ENCODE assay signal across 20 cellular contexts in genomic region chr13:32060319-32060924, GRCh38. TPM values are rescaled to one million over a fixed set of nuclear protein-coding genes. Genes with fewer than 3 reads are reported as not detected.
DNase-seq lines count a peak whose midpoint lies in the region; ATAC-seq, FAIRE-seq and TF ChIP-seq lines count a peak whose summit lies in the region.
"Had no signal": no experiment of that assay in that cellular context is flagged by ENCODE, and none has a peak within 500 bp of the region (broad histone marks: within the 10 kb centered on the region; RNA-seq: fewer than 3 reads in every experiment).

No MANE protein-coding gene starts in this region.

- H4K20me1 ChIP-seq in HepG2 (ENCODE audit: insufficient read depth, low read length) (no peaks in the 10 kb centered on the region), fibroblast of lung (ENCODE audit: control insufficient read depth, extremely low read depth, insufficient read depth, low read length) (no peaks in the 10 kb centered on the region)

- H3K4me2 ChIP-seq in HepG2 (ENCODE audit: low read depth, low read length) (peak overlapping the region; percentile 59), fibroblast of lung (ENCODE audit: extremely low read depth, insufficient read depth, low read length) (no peak overlapping the region)

- POLR2A ChIA-PET in HepG2 (lab: Yijun Ruan, JAX), result interaction anchor here (1.0 to 1.6 kb wide), 5 partner anchors 12 to 26 kb away, joined by 4 to 6 read pairs (median 4); no protein-coding TSS in a partner anchor
- POLR2A ChIA-PET in activated CD4-positive, alpha-beta T cell treated with anti-CD3 and anti-CD28 coated beads, Interleukin-2, amount 10 ng/mL, durations not matched to agents 7 days and 5 days (lab: Charles Lee), result no interaction called here

- peak overlapping the region; percentile 90 for H3K27ac ChIP-seq in HepG2 (ENCODE audit: extremely low read length, insufficient read depth, low read length)
- H3K27ac ChIP-seq in right lobe of liver, result no peak overlapping the region
- H3K27ac ChIP-seq in fibroblast of lung (ENCODE audit: insufficient read depth, low read length), result no peak overlapping the region

- H3K4me1 ChIP-seq in HepG2 (ENCODE audit: insufficient read depth, low read length), result peaks cover 82% of the 10 kb centered on the region
- H3K4me1 ChIP-seq in right lobe of liver, result no peaks in the 10 kb centered on the region
- H3K4me1 ChIP-seq in fibroblast of lung (ENCODE audit: control insufficient read depth, extremely low read depth, insufficient read depth, low read length), result no peaks in the 10 kb centered on the region

- intact Hi-C loops in HepG2 (cut with micrococcal nuclease; ENCODE audit: unreplicated experiment) (no loop called here), right lobe of liver (cut with DNase I) (no loop called here)

- peaks cover 32% of the 10 kb centered on the region for H3K4me1 Mint-ChIP-seq in nephron progenitor cell
- H3K4me1 Mint-ChIP-seq in activated CD4-positive, alpha-beta T cell treated with anti-CD3 and anti-CD28 coated beads, Interleukin-2, amount 10 ng/mL, durations not matched to agents 7 days and 5 days, result peaks cover 4% of the 10 kb centered on the region
- H3K4me1 Mint-ChIP-seq: neural crest cell had no signal

- H3K36me3 Mint-ChIP-seq in nephron progenitor cell (ENCODE audit: low read depth), result no peaks in the 10 kb centered on the region
- no peaks in the 10 kb centered on the region for H3K36me3 Mint-ChIP-seq in activated CD4-positive, alpha-beta T cell treated with anti-CD3 and anti-CD28 coated beads, Interleukin-2, amount 10 ng/mL, durations not matched to agents 7 days and 5 days (ENCODE audit: low read depth)
- H3K36me3 Mint-ChIP-seq: memory B cell had no signal

- 68% methylated on average over 6 of the region's 6 CpGs for WGBS in HepG2 (ENCODE audit: low lambda C conversion rate)
- WGBS in right lobe of liver (ENCODE audit: insufficient coverage, low coverage, low lambda C conversion rate, missing lambda C conversion rate), result 80% methylated on average over 4 of the region's 6 CpGs

- DNase-seq in HepG2 (ENCODE audit: low spot score) (peak; percentile 40), right lobe of liver (no peak), fibroblast of lung (ENCODE audit: low read depth in 2 of 2) (peak in 1 of 2 donors; percentile 24), nephron progenitor cell (peak; percentile 12), MV-4-11 (lab: John Stamatoyannopoulos, UW) (no peak), COLO668 (lab: John Stamatoyannopoulos, UW; ENCODE audit: unreplicated experiment) (no peak)
- DNase-seq in activated CD4-positive, alpha-beta T cell treated with anti-CD3 and anti-CD28 coated beads, Interleukin-2, amount 10 ng/mL, durations not matched to agents 7 days and 5 days, result no peak
- DNase-seq: activated naive CD4-positive, alpha-beta T cell treated with anti-CD3 and anti-CD28 coated beads, Interleukin-2, amount 50 U/mL, for 16 hours; CD4-positive, alpha-beta T cell; EL; erythroblast; glutamatergic neuron; NCI-H524 treated with DMSO at 0.1 percent for 48 hours; stimulated activated CD4-positive, alpha-beta T cell treated with anti-CD3 and anti-CD28 coated beads, Interleukin-2, amount 100 ng/mL, for 24 hours had no signal

- no peak for TF ChIP-seq POLR2A in HepG2 (IDR thresholded peaks at IDR 0.05; ENCODE audit: insufficient read depth in 1 of 2, low read depth in 2 of 2, low read length in 2 of 2)
- TF ChIP-seq POLR2A in right lobe of liver (IDR thresholded peaks at IDR 0.05), result no peak

- TF ChIP-seq EP300 in HepG2 (IDR thresholded peaks at IDR 0.05; ENCODE audit: low read depth in 2 of 2, low read length in 2 of 2) (no peak), HepG2 (CRISPR knock-in tag; IDR thresholded peaks at IDR 0.05; ENCODE audit: borderline replicate concordance) (no peak)

- in situ Hi-C loops in HepG2 (cut with HindIII; ENCODE audit: extremely low pct_ligation_motif_present, low pct_unique_long_range_greater_than_20kb), result no loop called here

- H3K4me3 Mint-ChIP-seq in nephron progenitor cell, result no peak overlapping the region
- no peak overlapping the region for H3K4me3 Mint-ChIP-seq in activated CD4-positive, alpha-beta T cell treated with anti-CD3 and anti-CD28 coated beads, Interleukin-2, amount 10 ng/mL, durations not matched to agents 7 days and 5 days
- H3K4me3 Mint-ChIP-seq: CD4-positive, alpha-beta T cell; dendritic cell treated with granulocyte-macrophage colony-stimulating factor and Interleukin-4, amounts not matched to agents 40 ng/mL and 50 ng/mL, for 4 days; memory B cell; neural crest cell had no signal

- H3K9me3 ChIP-seq in HepG2 (ENCODE audit: low read length) (no peaks in the 10 kb centered on the region), right lobe of liver (no peaks in the 10 kb centered on the region), fibroblast of lung (ENCODE audit: control insufficient read depth, insufficient read depth, low read depth, low read length) (no peaks in the 10 kb centered on the region)

- H3K27me3 Mint-ChIP-seq in nephron progenitor cell (ENCODE audit: low read depth, poor library complexity), result no peaks in the 10 kb centered on the region
- H3K27me3 Mint-ChIP-seq in activated CD4-positive, alpha-beta T cell treated with anti-CD3 and anti-CD28 coated beads, Interleukin-2, amount 10 ng/mL, durations not matched to agents 7 days and 5 days, result no peaks in the 10 kb centered on the region
- H3K27me3 Mint-ChIP-seq: CD4-positive, alpha-beta T cell; dendritic cell treated with granulocyte-macrophage colony-stimulating factor and Interleukin-4, amounts not matched to agents 40 ng/mL and 50 ng/mL, for 4 days; memory B cell had no signal

- H3K27me3 ChIP-seq in HepG2 (ENCODE audit: control insufficient read depth in 1 of 2, insufficient read depth in 2 of 2, low read length in 2 of 2) (no peaks in the 10 kb centered on the region), right lobe of liver (no peaks in the 10 kb centered on the region), fibroblast of lung (ENCODE audit: control insufficient read depth, insufficient read depth, low read length) (no peaks in the 10 kb centered on the region)

- BruUV-seq in HepG2 (replicated peaks; lab: Mats Ljungman, UMichigan), result no TSS peak

- H2AFZ ChIP-seq in HepG2 (ENCODE audit: low read length), result peak overlapping the region; percentile 78
- H2AFZ ChIP-seq in fibroblast of lung (ENCODE audit: low read length), result peak overlapping the region; percentile 36

- no peaks in the 10 kb centered on the region for H3K9me3 Mint-ChIP-seq in nephron progenitor cell
- no peaks in the 10 kb centered on the region for H3K9me3 Mint-ChIP-seq in activated CD4-positive, alpha-beta T cell treated with anti-CD3 and anti-CD28 coated beads, Interleukin-2, amount 10 ng/mL, durations not matched to agents 7 days and 5 days
- H3K9me3 Mint-ChIP-seq: CD4-positive, alpha-beta T cell; dendritic cell treated with granulocyte-macrophage colony-stimulating factor and Interleukin-4, amounts not matched to agents 40 ng/mL and 50 ng/mL, for 4 days; memory B cell; neural crest cell had no signal

- CTCF ChIA-PET in HepG2 (lab: Yijun Ruan, JAX; ENCODE audit: low intra/inter-chr PET ratio, low total read pairs), result no interaction called here
- CTCF ChIA-PET in activated CD4-positive, alpha-beta T cell treated with anti-CD3 and anti-CD28 coated beads, Interleukin-2, amount 10 ng/mL, durations not matched to agents 7 days and 5 days (lab: Charles Lee), result no interaction called here

- TF ChIP-seq RAD21 in HepG2 (CRISPR knock-in tag; IDR thresholded peaks at IDR 0.05), result no peak

- H3K36me3 ChIP-seq in HepG2 (replicated peaks in 1 of 2; ENCODE audit: control insufficient read depth in 1 of 2, insufficient read depth in 2 of 2, low read length in 2 of 2), result no peaks in the 10 kb centered on the region
- H3K36me3 ChIP-seq in right lobe of liver, result no peaks in the 10 kb centered on the region
- H3K36me3 ChIP-seq in fibroblast of lung (ENCODE audit: control insufficient read depth, insufficient read depth, low read length), result no peaks in the 10 kb centered on the region

- peak overlapping the region; percentile 71 for H3K27ac Mint-ChIP-seq in nephron progenitor cell
- H3K27ac Mint-ChIP-seq in activated CD4-positive, alpha-beta T cell treated with anti-CD3 and anti-CD28 coated beads, Interleukin-2, amount 10 ng/mL, durations not matched to agents 7 days and 5 days, result no peak overlapping the region
- H3K27ac Mint-ChIP-seq: CD4-positive, alpha-beta T cell; dendritic cell treated with granulocyte-macrophage colony-stimulating factor and Interleukin-4, amounts not matched to agents 40 ng/mL and 50 ng/mL, for 4 days; memory B cell had no signal

- ATAC-seq in HepG2 (peak; percentile 29; the same call in 2 of the 3 replicates), right lobe of liver (no peak), esophagus mucosa (no peak)

- no peak for FAIRE-seq in HepG2 (lab: Jason Lieb, UNC)
- FAIRE-seq: HTR-8/SVneo, RCC 7860 had no signal

- no peak overlapping the region; a peak in 1 of 6 replicates for H3K4me3 ChIP-seq in HepG2 (replicated peaks in 1 of 3; ENCODE audit: insufficient read depth in 1 of 3, low read depth in 2 of 3, low read length in 3 of 3)
- H3K4me3 ChIP-seq in right lobe of liver, result no peak overlapping the region
- H3K4me3 ChIP-seq in fibroblast of lung (replicated peaks in 1 of 4; ENCODE audit: control extremely low read depth in 1 of 4, insufficient read depth in 1 of 4, low read depth in 3 of 4, low read length in 4 of 4), result no peak overlapping the region

- peak overlapping the region; percentile 24 for H3K9ac ChIP-seq in HepG2 (ENCODE audit: insufficient read depth, low read depth, low read length)
- no peak overlapping the region for H3K9ac ChIP-seq in fibroblast of lung (ENCODE audit: insufficient read depth, low read length)

- H3K79me2 ChIP-seq in HepG2 (ENCODE audit: insufficient read depth, low read length) (peaks cover 8% of the 10 kb centered on the region), fibroblast of lung (ENCODE audit: control insufficient read depth, insufficient read depth, low read length) (no peaks in the 10 kb centered on the region)

- TF ChIP-seq CTCF in HepG2 (CRISPR knock-in tag; IDR thresholded peaks at IDR 0.05) (no peak), right lobe of liver (IDR thresholded peaks at IDR 0.05) (no peak), fibroblast of lung (conservative IDR thresholded peaks at IDR 0.05 in 1 of 2, IDR thresholded peaks at IDR 0.05 in 1 of 2; ENCODE audit: low read depth in 1 of 2, low read length in 2 of 2) (no peak), nephron progenitor cell (IDR thresholded peaks at IDR 0.05) (no peak)

RNA-seq across cellular contexts. Expression of gene FRY, which starts 28.8 kb away (rescaled TPM):
- total RNA-seq in HepG2 (2016; rRNA removed; fragmentation: Illumina TruSeq; extraction: Trizol) (8.2 and 14.8 TPM in 2 replicates), right lobe of liver (100 to 1,000 TPM in 1 of 6 experiments, 10 to 100 TPM in 5; 16.1 to 106 (median 35.7) TPM), fibroblast of lung (4.1 and 18.3 TPM in 2 replicates), esophagus mucosa (10.2 TPM)
- total RNA-seq in HepG2 (2016; cell fraction: cytosol; rRNA removed; fragmentation: Illumina TruSeq; extraction: Trizol; ENCODE audit: low read depth), result 0.79 and 2.0 TPM in 2 replicates
- 8.5 and 12.8 TPM in 2 replicates for total RNA-seq in HepG2 (2016; cell fraction: insoluble cytoplasmic fraction; rRNA removed; fragmentation: Illumina TruSeq; extraction: Trizol)
- 3.9 and 4.5 TPM in 2 replicates for total RNA-seq in HepG2 (2016; cell fraction: membrane; rRNA removed; fragmentation: Illumina TruSeq; extraction: Trizol)
- total RNA-seq in HepG2 (2016; cell fraction: nucleus; rRNA removed; fragmentation: Illumina TruSeq; extraction: Trizol), result 17.8 and 23.0 TPM in 2 replicates
- polyA plus RNA-seq in HepG2 (2011; rRNA removed) (13.1 and 14.6 TPM in 2 replicates), fibroblast of lung (6.8 and 8.8 TPM in 2 replicates)
- 9.9 and 10.4 TPM in 2 replicates for polyA plus RNA-seq in HepG2 (2011; cell fraction: cytosol; rRNA removed)
- 29.4 and 34.8 TPM in 2 replicates for polyA plus RNA-seq in HepG2 (2011; cell fraction: nucleus; rRNA removed)
- 9.7 and 12.6 TPM in 2 replicates for polyA plus RNA-seq in HepG2 (2012)
- polyA plus RNA-seq in HepG2 (2016; cell fraction: cytosol; fragmentation: Illumina TruSeq; extraction: Trizol; ENCODE audit: low read depth), result 0.15 and 0.58 TPM in 2 replicates
- 5.1 and 9.9 TPM in 2 replicates for polyA plus RNA-seq in HepG2 (2016; cell fraction: insoluble cytoplasmic fraction; fragmentation: Illumina TruSeq; extraction: Trizol; ENCODE audit: low read depth)
- 0.74 and 1.2 TPM in 2 replicates for polyA plus RNA-seq in HepG2 (2016; cell fraction: membrane; fragmentation: Illumina TruSeq; extraction: Trizol; ENCODE audit: low read depth)
- 12.9 and 13.2 TPM in 2 replicates for polyA plus RNA-seq in HepG2 (2016; cell fraction: nucleus; fragmentation: Illumina TruSeq; extraction: Trizol; ENCODE audit: insufficient read depth, low read depth)
- 0.94 and 34.8 TPM in 2 replicates for polyA minus RNA-seq in HepG2 (2011; rRNA and poly(A)+ RNA removed; ENCODE audit: low replicate concordance)
- polyA minus RNA-seq in HepG2 (2011; cell fraction: cytosol; rRNA and poly(A)+ RNA removed), result 19.9 and 22.5 TPM in 2 replicates
- polyA minus RNA-seq in HepG2 (2011; cell fraction: nucleus; rRNA and poly(A)+ RNA removed), result 96.2 and 115 TPM in 2 replicates
- 10.1 and 14.2 TPM in 2 replicates for polyA plus RNA-seq in fibroblast of lung (2012)
- polyA minus RNA-seq in fibroblast of lung (ENCODE audit: low replicate concordance), result 22.0 and 38.2 TPM in 2 replicates
- 10 to 100 TPM; 12.0 to 14.3 TPM for total RNA-seq in activated CD4-positive, alpha-beta T cell treated with anti-CD3 and anti-CD28 coated beads, Interleukin-2, amount 10 ng/mL, durations not matched to agents 7 days and 5 days

Comparison
In these comparisons a context has a peak if more than half of its experiments do, and no peak if none do; other contexts are left out.
1. DNase-seq: peak in HepG2 (single experiment) and nephron progenitor cell (single experiment); none in right lobe of liver (0 of 3), activated CD4-positive, alpha-beta T cell treated with anti-CD3 and anti-CD28 coated beads, Interleukin-2, amount 10 ng/mL, durations not matched to agents 7 days and 5 days (single experiment), MV-4-11 (single experiment) and COLO668 (single experiment).